In the genomic region with DNA sequence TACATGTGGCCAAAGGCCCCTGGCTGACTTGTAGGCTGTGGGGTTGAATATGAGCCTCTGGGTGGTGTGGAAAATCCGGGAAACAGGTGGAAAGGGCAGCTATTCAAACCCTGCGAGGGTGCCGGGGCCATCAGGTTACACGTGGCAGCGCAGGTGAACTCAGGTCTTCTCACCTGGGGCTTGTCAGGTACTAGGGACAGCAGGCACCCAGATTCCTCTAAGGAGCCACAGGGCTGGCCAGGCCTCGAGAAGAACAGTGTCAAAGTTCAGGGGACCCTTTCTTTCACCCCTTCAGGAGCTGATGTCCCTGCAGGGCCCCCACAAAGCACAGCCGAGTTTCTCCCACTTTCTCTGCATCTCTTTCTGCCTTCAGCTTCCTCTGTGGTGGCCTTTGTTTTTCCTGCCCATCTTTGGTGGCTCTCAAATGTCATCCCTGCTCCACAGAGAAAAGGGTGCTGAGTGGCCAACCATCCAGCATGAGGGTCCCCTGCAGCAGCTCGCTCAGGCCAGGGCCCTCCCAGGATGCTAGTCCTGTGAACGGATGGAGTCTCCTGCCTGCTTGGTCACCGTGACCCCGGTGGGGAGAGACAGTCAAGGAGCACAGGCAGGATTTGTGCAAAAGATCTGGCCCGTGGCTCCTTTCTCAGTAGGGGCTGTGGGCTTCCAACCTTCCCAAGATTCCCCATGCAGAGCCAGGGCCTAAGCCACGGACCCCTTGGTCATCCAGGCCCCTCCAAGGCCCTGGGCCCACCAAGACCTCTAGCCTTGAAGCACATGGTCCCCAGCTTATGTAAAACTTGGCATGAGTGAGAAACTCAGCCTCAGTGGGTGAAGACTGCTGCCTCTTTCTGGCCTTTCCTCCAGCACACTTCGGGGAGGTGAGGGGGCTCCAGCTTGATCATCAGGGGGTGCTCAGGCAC, we compare ENCODE assay signal across 12 cellular contexts. TPM values are rescaled to one million over a fixed set of nuclear protein-coding genes. Genes with fewer than 3 reads are reported as not detected.
"Had no signal": no experiment of that assay in that cellular context is flagged by ENCODE, and none has a peak within 500 bp of the region (broad histone marks: within the 10 kb centered on the region; RNA-seq: fewer than 3 reads in every experiment).

No MANE protein-coding gene starts in this region.

RNA-seq across cellular contexts. Expression of gene TNFRSF13B, which starts 42.2 kb away (rescaled TPM):
- total RNA-seq: activated CD4-positive, alpha-beta memory T cell treated with anti-CD3 and anti-CD28 coated beads, Interleukin-2, amount 10 ng/mL, durations not matched to agents 7 days and 5 days; activated CD4-positive, alpha-beta T cell treated with anti-CD3 and anti-CD28 coated beads, Interleukin-2, amount 10 ng/mL, durations not matched to agents 7 days and 5 days; dermis microvascular lymphatic vessel endothelial cell; endothelial cell of umbilical vein; heart left ventricle; left lobe of liver; pulmonary artery endothelial cell; right atrium auricular region; T-helper 2 cell treated with Interferon-gamma antibody and Interleukin-4, amounts not matched to agents 100 ng/mL and 5 ng/mL, for 36 hours; testis; vagina; WTC11 had no signal
